8 cellular contexts compared by ENCODE assay signal in the genomic region with DNA sequence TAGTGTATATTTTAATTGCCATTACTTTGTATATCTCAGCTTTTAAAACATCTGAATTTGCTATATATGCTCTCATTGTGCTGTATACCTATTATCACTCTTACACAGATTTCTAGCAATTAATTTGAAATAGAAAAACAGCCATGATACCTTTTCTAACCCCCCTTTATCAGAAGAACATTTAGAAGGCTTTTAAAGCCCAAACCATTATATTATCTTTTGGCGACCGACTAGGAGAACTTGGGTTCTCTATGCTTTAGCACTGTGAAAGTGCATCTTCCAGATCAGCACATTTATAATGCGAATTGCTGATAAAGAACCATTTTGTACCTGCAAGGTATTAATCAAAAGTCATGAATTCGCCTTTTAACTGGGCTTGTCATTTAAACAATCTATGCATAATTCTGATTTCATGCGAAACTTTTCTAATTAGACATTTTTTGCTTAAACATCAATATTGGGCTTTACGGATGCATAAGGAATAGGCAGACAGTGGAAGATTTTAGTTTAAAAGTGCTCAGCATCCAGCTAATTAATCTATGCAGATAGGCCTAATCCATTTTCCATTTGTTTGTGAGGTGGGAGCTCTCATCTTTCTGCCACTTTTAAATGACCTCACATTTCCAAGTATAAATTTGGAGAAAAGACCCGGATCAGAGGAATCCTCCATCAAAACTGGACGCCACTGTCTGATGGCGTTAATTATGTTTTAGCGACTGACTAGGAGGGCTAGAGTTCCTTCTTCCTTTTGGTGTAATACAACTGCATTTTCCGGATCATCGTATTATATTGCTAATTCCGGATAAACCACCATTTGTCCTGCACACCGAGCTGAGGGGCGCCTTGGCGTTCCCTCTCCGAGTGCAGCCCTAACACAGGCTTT. TPM values are rescaled to one million over a fixed set of nuclear protein-coding genes. Genes with fewer than 3 reads are reported as not detected.
DNase-seq lines count a peak whose midpoint lies in the region; ATAC-seq and TF ChIP-seq lines count a peak whose summit lies in the region.

No MANE protein-coding gene starts in this region.

- H3K79me2 ChIP-seq in DND-41 (ENCODE audit: insufficient read depth, low read length): peaks cover 34% of the 10 kb centered on the region

- H3K4me3 ChIP-seq in DND-41 (ENCODE audit: low read depth in 1 of 2, low read length in 2 of 2) (peak overlapping the region; percentile 20 to 62; a peak in 3 of 4 replicates), NB4 (ENCODE audit: low read depth, low read length) (peak overlapping the region; percentile 72), dorsolateral prefrontal cortex (peak overlapping the region; percentile 56 to 91 (median 80))

- peak overlapping the region; percentile 65 for H3K4me2 ChIP-seq in DND-41 (ENCODE audit: insufficient read depth, low read length)

- no peaks in the 10 kb centered on the region for H3K9me3 ChIP-seq in DND-41 (ENCODE audit: insufficient read depth, low read length, severe bottlenecking)

- H4K20me1 ChIP-seq in DND-41 (ENCODE audit: insufficient read depth, low read length): peaks cover 17% of the 10 kb centered on the region

- H3K4me1 Mint-ChIP-seq in nephron: peaks cover 33% of the 10 kb centered on the region

- H3K27me3 Mint-ChIP-seq in nephron (ENCODE audit: low read depth): peaks cover 15% of the 10 kb centered on the region

- intact Hi-C loops in dorsolateral prefrontal cortex (cut with DNase I): loop anchor here in 1 of 2 donors (5.0 to 10.0 kb wide), 3 partner anchors 36 to 1562 kb away; partner anchors contain the start of gene MSRB2

- ATAC-seq in DND-41 (ENCODE audit: insufficient read depth, low read depth) (peak; percentile 10), GM21360 (IDR thresholded peaks at IDR 0.05; ENCODE audit: unreplicated experiment) (peak; percentile 1), HG03342 (IDR thresholded peaks at IDR 0.05; ENCODE audit: unreplicated experiment) (no peak)

- TF ChIP-seq CTCF in DND-41 (IDR thresholded peaks at IDR 0.05; ENCODE audit: borderline replicate concordance, extremely low read depth, low read length, poor library complexity, severe bottlenecking) (no peak), NB4 (IDR thresholded peaks at IDR 0.05; ENCODE audit: low read depth, low read length) (no peak), dorsolateral prefrontal cortex (IDR thresholded peaks at IDR 0.05 in 54 of 56, conservative IDR thresholded peaks at IDR 0.05 in 2 of 56; ENCODE audit: low read depth in 1 of 56, partially characterized antibody in 56 of 56) (no peak), nephron (IDR thresholded peaks at IDR 0.05; ENCODE audit: unreplicated experiment in 3 of 3) (no peak)

- peaks cover 26% of the 10 kb centered on the region for H3K36me3 ChIP-seq in DND-41 (ENCODE audit: insufficient read depth, low read length)

- peaks cover 7% of the 10 kb centered on the region for H3K36me3 Mint-ChIP-seq in nephron (ENCODE audit: low read depth)

- peaks cover 30% of the 10 kb centered on the region for H3K4me1 ChIP-seq in DND-41 (ENCODE audit: insufficient read depth, low read length)

- H3K4me3 Mint-ChIP-seq in nephron: peak overlapping the region; percentile 85 to 92 (median 88)

- DNase-seq in DND-41 (no peak), NB4 (ENCODE audit: low read depth) (no peak), dorsolateral prefrontal cortex (no peak), cerebellar cortex (ENCODE audit: low spot score) (no peak), dermis blood vessel endothelial cell (no peak)

- H3K9ac ChIP-seq in DND-41 (ENCODE audit: low read depth, low read length): peak overlapping the region; percentile 61

- TF ChIP-seq POLR2A in NB4 (IDR thresholded peaks at IDR 0.05; ENCODE audit: extremely low read depth, insufficient read length): no peak

- H3K9me3 Mint-ChIP-seq in nephron: no peaks in the 10 kb centered on the region

- peak overlapping the region; percentile 97 to 99 (median 98) for H3K27ac Mint-ChIP-seq in nephron

- peak overlapping the region; percentile 90 for H3K27ac ChIP-seq in DND-41 (ENCODE audit: low read length)
- peak overlapping the region; percentile 92 to 100 (median 99) for H3K27ac ChIP-seq in dorsolateral prefrontal cortex

- H3K27me3 ChIP-seq in DND-41 (ENCODE audit: insufficient read depth, low read length, poor library complexity): peaks cover 4% of the 10 kb centered on the region
- no peaks in the 10 kb centered on the region for H3K27me3 ChIP-seq in dorsolateral prefrontal cortex

- peak overlapping the region; percentile 81 for H2AFZ ChIP-seq in DND-41 (ENCODE audit: low read depth, low read length)

RNA-seq across cellular contexts. Expression of gene MLLT10, which starts 1.1 kb away (rescaled TPM):
- total RNA-seq in dorsolateral prefrontal cortex: 10 to 100 TPM; 35.4 to 78.5 (median 55.3) TPM
- total RNA-seq in dermis blood vessel endothelial cell: 35.4 and 48.9 TPM in 2 replicates

RNA-seq across cellular contexts. Expression of gene SKIDA1, which starts 7.5 kb away (rescaled TPM):
- total RNA-seq in dorsolateral prefrontal cortex: 1 to 10 TPM; 2.0 to 8.9 (median 4.4) TPM
- total RNA-seq in dermis blood vessel endothelial cell: 1.0 and 2.6 TPM in 2 replicates
